In the genomic region with DNA sequence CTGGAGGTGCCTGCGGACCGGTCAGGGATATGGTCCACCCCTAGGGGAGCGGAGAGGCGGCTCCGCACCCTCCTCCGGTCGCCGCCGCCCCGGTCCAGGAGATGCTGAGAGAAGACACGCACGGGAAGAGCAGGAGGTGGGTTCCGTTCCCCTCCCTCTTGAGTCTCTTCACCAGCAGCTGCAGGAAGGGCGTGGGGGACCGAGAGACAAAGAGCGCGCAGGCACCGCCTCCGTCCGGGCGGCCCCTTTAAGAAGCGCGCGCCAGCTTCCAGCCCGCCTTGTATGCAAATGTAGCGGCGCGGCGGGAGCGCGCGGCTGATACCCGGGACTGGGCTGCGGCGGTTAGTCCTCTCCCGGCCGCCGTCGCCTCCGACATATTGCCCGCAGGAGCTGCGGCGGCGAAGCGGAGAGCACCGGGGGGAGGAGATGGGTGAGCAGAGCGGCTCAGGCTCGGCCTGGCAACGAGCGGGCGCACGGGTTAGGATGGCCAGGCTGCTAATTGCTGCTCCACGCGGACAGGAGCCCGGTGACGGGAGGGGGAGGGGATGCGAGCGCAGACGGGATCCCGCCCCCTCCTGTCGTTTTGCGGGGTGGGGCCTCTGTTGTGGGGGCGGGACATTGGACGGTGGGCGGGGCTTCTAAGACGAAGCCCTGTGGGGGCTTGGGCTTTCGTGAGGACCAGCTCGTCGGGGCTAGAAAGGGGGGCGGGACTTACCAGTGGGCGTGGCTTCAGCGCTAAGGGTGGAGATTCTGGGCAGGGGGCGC, we compare ENCODE assay signal across 1 cellular context.
TF ChIP-seq lines count a peak whose summit lies in the region.

A gene (plus strand): TSS at position 318 of the 765 bp plus-strand sequence. CDS start 109 bp downstream, at position 427.

TF ChIP-seq in K562, 482 proteins besides CTCF, POLR2A, EP300 and RAD21 (continued from another document and continues in another):
- TF ChIP-seq, protein P1, sequence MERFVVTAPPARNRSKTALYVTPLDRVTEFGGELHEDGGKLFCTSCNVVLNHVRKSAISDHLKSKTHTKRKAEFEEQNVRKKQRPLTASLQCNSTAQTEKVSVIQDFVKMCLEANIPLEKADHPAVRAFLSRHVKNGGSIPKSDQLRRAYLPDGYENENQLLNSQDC (CRISPR knock-in tag; IDR thresholded peaks at IDR 0.05) = peak; percentile 50; the same call in 1 of the 2 replicates
- TF ChIP-seq, protein P2, sequence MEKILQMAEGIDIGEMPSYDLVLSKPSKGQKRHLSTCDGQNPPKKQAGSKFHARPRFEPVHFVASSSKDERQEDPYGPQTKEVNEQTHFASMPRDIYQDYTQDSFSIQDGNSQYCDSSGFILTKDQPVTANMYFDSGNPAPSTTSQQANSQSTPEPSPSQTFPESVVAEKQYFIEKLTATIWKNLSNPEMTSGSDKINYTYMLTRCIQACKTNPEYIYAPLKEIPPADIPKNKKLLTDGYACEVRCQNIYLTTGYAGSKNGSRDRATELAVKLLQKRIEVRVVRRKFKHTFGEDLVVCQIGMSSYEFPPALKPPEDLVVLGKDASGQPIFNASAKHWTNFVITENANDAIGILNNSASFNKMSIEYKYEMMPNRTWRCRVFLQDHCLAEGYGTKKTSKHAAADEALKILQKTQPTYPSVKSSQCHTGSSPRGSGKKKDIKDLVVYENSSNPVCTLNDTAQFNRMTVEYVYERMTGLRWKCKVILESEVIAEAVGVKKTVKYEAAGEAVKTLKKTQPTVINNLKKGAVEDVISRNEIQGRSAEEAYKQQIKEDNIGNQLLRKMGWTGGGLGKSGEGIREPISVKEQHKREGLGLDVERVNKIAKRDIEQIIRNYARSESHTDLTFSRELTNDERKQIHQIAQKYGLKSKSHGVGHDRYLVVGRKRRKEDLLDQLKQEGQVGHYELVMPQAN (IDR thresholded peaks at IDR 0.05; ENCODE audit: borderline replicate concordance) = peak; percentile 87; the same call in 1 of the 2 replicates
- TF ChIP-seq E2F3 (CRISPR knock-in tag; IDR thresholded peaks at IDR 0.05) = 0 out of 2 replicates have a peak, but pooled peaks have one; percentile 49
- TF ChIP-seq ZBTB1 (CRISPR knock-in tag; IDR thresholded peaks at IDR 0.05; ENCODE audit: borderline replicate concordance, low read depth) = peak; percentile 79; the same call in 1 of the 2 replicates
- TF ChIP-seq ESRRB (CRISPR knock-in tag; IDR thresholded peaks at IDR 0.05; ENCODE audit: borderline replicate concordance) = no peak
- peak; percentile 89 for TF ChIP-seq KDM5B (IDR thresholded peaks at IDR 0.05; ENCODE audit: insufficient replicate concordance, low read depth, low read length)
- no peak; the same call in none of the 2 replicates for TF ChIP-seq ZNF263 (CRISPR knock-in tag; IDR thresholded peaks at IDR 0.05; ENCODE audit: borderline replicate concordance)
- TF ChIP-seq NFIX (CRISPR knock-in tag; IDR thresholded peaks at IDR 0.05; ENCODE audit: low read depth) = no peak
- TF ChIP-seq, protein P3, sequence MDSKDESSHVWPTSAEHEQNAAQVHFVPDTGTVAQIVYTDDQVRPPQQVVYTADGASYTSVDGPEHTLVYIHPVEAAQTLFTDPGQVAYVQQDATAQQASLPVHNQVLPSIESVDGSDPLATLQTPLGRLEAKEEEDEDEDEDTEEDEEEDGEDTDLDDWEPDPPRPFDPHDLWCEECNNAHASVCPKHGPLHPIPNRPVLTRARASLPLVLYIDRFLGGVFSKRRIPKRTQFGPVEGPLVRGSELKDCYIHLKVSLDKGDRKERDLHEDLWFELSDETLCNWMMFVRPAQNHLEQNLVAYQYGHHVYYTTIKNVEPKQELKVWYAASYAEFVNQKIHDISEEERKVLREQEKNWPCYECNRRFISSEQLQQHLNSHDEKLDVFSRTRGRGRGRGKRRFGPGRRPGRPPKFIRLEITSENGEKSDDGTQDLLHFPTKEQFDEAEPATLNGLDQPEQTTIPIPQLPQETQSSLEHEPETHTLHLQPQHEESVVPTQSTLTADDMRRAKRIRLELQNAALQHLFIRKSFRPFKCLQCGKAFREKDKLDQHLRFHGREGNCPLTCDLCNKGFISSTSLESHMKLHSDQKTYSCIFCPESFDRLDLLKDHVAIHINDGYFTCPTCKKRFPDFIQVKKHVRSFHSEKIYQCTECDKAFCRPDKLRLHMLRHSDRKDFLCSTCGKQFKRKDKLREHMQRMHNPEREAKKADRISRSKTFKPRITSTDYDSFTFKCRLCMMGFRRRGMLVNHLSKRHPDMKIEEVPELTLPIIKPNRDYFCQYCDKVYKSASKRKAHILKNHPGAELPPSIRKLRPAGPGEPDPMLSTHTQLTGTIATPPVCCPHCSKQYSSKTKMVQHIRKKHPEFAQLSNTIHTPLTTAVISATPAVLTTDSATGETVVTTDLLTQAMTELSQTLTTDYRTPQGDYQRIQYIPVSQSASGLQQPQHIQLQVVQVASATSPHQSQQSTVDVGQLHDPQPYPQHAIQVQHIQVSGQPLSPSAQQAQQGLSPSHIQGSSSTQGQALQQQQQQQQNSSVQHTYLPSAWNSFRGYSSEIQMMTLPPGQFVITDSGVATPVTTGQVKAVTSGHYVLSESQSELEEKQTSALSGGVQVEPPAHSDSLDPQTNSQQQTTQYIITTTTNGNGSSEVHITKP (IDR thresholded peaks at IDR 0.05; ENCODE audit: partially characterized antibody) = peak; percentile 61
- TF ChIP-seq, protein P4, sequence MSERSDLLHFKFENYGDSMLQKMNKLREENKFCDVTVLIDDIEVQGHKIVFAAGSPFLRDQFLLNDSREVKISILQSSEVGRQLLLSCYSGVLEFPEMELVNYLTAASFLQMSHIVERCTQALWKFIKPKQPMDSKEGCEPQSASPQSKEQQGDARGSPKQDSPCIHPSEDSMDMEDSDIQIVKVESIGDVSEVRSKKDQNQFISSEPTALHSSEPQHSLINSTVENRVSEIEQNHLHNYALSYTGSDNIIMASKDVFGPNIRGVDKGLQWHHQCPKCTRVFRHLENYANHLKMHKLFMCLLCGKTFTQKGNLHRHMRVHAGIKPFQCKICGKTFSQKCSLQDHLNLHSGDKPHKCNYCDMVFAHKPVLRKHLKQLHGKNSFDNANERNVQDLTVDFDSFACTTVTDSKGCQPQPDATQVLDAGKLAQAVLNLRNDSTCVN (CRISPR knock-in tag; IDR thresholded peaks at IDR 0.05) = no peak
- TF ChIP-seq MED1 (CRISPR knock-in tag; IDR thresholded peaks at IDR 0.05; ENCODE audit: borderline replicate concordance) = no peak
- TF ChIP-seq, protein P5, sequence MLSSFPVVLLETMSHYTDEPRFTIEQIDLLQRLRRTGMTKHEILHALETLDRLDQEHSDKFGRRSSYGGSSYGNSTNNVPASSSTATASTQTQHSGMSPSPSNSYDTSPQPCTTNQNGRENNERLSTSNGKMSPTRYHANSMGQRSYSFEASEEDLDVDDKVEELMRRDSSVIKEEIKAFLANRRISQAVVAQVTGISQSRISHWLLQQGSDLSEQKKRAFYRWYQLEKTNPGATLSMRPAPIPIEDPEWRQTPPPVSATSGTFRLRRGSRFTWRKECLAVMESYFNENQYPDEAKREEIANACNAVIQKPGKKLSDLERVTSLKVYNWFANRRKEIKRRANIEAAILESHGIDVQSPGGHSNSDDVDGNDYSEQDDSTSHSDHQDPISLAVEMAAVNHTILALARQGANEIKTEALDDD (IDR thresholded peaks at IDR 0.05) = no peak; the same call in 1 of the 2 replicates
- TF ChIP-seq NCOA4 (IDR thresholded peaks at IDR 0.05; ENCODE audit: partially characterized antibody) = no peak
- no peak for TF ChIP-seq STAG1 (CRISPR knock-in tag; IDR thresholded peaks at IDR 0.05; ENCODE audit: borderline replicate concordance)
- TF ChIP-seq, protein P6, sequence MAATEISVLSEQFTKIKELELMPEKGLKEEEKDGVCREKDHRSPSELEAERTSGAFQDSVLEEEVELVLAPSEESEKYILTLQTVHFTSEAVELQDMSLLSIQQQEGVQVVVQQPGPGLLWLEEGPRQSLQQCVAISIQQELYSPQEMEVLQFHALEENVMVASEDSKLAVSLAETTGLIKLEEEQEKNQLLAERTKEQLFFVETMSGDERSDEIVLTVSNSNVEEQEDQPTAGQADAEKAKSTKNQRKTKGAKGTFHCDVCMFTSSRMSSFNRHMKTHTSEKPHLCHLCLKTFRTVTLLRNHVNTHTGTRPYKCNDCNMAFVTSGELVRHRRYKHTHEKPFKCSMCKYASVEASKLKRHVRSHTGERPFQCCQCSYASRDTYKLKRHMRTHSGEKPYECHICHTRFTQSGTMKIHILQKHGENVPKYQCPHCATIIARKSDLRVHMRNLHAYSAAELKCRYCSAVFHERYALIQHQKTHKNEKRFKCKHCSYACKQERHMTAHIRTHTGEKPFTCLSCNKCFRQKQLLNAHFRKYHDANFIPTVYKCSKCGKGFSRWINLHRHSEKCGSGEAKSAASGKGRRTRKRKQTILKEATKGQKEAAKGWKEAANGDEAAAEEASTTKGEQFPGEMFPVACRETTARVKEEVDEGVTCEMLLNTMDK (IDR thresholded peaks at IDR 0.05; ENCODE audit: borderline replicate concordance, insufficient read depth, low read depth, low read length, poor library complexity, severe bottlenecking) = peak; percentile 45
- TF ChIP-seq ZC3H11A (IDR thresholded peaks at IDR 0.05; ENCODE audit: low read depth, low read length) = no peak
- 0 out of 2 replicates have a peak, but pooled peaks have one; percentile 43 for TF ChIP-seq SIN3B (IDR thresholded peaks at IDR 0.05; ENCODE audit: low read depth)
- TF ChIP-seq NFATC3 (IDR thresholded peaks at IDR 0.05) = no peak
- no peak for TF ChIP-seq NR2F6 (CRISPR knock-in tag; IDR thresholded peaks at IDR 0.05)
- no peak for TF ChIP-seq ARID2 (IDR thresholded peaks at IDR 0.05)
- TF ChIP-seq GABPA (tag; conservative IDR thresholded peaks at IDR 0.05; ENCODE audit: low read depth) = peak; percentile 65
- peak; percentile 23; the same call in 1 of the 2 replicates for TF ChIP-seq TAL1 (IDR thresholded peaks at IDR 0.05)
- TF ChIP-seq GATA2 (CRISPR knock-in tag; IDR thresholded peaks at IDR 0.05) = no peak
- TF ChIP-seq HNRNPLL (IDR thresholded peaks at IDR 0.05; ENCODE audit: low read depth, low read length, poor library complexity, severe bottlenecking) = no peak
- no peak for TF ChIP-seq NR4A1 (CRISPR knock-in tag; IDR thresholded peaks at IDR 0.05)
- no peak for TF ChIP-seq NR4A1 (tag; IDR thresholded peaks at IDR 0.05)
- TF ChIP-seq ELF4 (CRISPR knock-in tag; IDR thresholded peaks at IDR 0.05) = no peak
- TF ChIP-seq, protein P7, sequence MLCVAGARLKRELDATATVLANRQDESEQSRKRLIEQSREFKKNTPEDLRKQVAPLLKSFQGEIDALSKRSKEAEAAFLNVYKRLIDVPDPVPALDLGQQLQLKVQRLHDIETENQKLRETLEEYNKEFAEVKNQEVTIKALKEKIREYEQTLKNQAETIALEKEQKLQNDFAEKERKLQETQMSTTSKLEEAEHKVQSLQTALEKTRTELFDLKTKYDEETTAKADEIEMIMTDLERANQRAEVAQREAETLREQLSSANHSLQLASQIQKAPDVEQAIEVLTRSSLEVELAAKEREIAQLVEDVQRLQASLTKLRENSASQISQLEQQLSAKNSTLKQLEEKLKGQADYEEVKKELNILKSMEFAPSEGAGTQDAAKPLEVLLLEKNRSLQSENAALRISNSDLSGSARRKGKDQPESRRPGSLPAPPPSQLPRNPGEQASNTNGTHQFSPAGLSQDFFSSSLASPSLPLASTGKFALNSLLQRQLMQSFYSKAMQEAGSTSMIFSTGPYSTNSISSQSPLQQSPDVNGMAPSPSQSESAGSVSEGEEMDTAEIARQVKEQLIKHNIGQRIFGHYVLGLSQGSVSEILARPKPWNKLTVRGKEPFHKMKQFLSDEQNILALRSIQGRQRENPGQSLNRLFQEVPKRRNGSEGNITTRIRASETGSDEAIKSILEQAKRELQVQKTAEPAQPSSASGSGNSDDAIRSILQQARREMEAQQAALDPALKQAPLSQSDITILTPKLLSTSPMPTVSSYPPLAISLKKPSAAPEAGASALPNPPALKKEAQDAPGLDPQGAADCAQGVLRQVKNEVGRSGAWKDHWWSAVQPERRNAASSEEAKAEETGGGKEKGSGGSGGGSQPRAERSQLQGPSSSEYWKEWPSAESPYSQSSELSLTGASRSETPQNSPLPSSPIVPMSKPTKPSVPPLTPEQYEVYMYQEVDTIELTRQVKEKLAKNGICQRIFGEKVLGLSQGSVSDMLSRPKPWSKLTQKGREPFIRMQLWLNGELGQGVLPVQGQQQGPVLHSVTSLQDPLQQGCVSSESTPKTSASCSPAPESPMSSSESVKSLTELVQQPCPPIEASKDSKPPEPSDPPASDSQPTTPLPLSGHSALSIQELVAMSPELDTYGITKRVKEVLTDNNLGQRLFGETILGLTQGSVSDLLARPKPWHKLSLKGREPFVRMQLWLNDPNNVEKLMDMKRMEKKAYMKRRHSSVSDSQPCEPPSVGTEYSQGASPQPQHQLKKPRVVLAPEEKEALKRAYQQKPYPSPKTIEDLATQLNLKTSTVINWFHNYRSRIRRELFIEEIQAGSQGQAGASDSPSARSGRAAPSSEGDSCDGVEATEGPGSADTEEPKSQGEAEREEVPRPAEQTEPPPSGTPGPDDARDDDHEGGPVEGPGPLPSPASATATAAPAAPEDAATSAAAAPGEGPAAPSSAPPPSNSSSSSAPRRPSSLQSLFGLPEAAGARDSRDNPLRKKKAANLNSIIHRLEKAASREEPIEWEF (CRISPR knock-in tag; IDR thresholded peaks at IDR 0.05) = no peak
- TF ChIP-seq, protein P8, sequence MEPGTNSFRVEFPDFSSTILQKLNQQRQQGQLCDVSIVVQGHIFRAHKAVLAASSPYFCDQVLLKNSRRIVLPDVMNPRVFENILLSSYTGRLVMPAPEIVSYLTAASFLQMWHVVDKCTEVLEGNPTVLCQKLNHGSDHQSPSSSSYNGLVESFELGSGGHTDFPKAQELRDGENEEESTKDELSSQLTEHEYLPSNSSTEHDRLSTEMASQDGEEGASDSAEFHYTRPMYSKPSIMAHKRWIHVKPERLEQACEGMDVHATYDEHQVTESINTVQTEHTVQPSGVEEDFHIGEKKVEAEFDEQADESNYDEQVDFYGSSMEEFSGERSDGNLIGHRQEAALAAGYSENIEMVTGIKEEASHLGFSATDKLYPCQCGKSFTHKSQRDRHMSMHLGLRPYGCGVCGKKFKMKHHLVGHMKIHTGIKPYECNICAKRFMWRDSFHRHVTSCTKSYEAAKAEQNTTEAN (CRISPR knock-in tag; IDR thresholded peaks at IDR 0.05) = no peak
- no peak for TF ChIP-seq HDAC6 (IDR thresholded peaks at IDR 0.05; ENCODE audit: low read depth, low read length)
- TF ChIP-seq ZNF184 (CRISPR knock-in tag; IDR thresholded peaks at IDR 0.05) = no peak
- no peak for TF ChIP-seq ZNF23 (CRISPR knock-in tag; IDR thresholded peaks at IDR 0.05)
- TF ChIP-seq, protein P9, sequence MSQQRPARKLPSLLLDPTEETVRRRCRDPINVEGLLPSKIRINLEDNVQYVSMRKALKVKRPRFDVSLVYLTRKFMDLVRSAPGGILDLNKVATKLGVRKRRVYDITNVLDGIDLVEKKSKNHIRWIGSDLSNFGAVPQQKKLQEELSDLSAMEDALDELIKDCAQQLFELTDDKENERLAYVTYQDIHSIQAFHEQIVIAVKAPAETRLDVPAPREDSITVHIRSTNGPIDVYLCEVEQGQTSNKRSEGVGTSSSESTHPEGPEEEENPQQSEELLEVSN (IDR thresholded peaks at IDR 0.05; ENCODE audit: borderline replicate concordance in 1 of 2, extremely low read depth in 1 of 2, insufficient read depth in 1 of 2, insufficient read length in 1 of 2, low read depth in 1 of 2, low read length in 1 of 2, poor library complexity in 1 of 2, severe bottlenecking in 1 of 2) = peak; percentile 32 to 44
- TF ChIP-seq, protein P10, sequence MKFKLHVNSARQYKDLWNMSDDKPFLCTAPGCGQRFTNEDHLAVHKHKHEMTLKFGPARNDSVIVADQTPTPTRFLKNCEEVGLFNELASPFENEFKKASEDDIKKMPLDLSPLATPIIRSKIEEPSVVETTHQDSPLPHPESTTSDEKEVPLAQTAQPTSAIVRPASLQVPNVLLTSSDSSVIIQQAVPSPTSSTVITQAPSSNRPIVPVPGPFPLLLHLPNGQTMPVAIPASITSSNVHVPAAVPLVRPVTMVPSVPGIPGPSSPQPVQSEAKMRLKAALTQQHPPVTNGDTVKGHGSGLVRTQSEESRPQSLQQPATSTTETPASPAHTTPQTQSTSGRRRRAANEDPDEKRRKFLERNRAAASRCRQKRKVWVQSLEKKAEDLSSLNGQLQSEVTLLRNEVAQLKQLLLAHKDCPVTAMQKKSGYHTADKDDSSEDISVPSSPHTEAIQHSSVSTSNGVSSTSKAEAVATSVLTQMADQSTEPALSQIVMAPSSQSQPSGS (CRISPR knock-in tag; IDR thresholded peaks at IDR 0.05) = no peak
